Comparison of ENCODE assay signal across 2 cellular contexts in the genomic region with DNA sequence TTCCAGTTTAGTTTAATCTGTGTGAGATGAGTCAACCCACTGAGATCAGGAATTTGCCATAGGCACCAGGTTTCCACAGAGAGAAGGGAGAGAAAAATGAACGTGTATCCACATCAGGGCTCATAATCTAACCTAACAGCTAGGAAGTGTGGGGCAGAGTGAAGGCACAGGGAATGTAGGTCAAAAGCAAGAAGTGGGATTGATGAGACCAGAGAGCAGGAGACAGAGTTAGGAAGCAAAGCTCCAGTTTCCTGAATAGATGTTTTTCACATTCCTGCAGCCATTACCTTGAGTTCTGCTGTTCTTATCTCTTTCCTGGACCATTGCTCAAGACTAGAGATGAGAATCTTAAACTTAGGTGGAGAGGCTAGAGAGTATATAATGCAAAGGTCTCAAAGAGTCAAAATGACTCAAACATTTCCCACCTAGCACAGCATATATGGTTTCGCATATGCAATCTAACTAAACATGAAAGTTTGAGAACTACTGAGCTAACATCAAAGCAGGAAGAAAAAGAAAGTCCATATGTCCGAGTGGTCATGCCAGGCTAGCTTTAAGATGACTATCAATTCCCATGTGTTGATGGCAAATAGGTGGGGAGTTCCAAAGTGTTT.
TF ChIP-seq lines count a peak whose summit lies in the region.

No MANE protein-coding gene starts in this region.

TF ChIP-seq in HEK293, 187 proteins besides CTCF, POLR2A, EP300 and RAD21:
- TF ChIP-seq ZNF23 (tag by site-specific recombination; IDR thresholded peaks at IDR 0.05; ENCODE audit: borderline replicate concordance) (no peak), ZNF768 (tag by site-specific recombination; IDR thresholded peaks at IDR 0.05) (no peak), ZNF354C (tag by site-specific recombination; IDR thresholded peaks at IDR 0.05; ENCODE audit: borderline replicate concordance, low read depth) (no peak), ZNF677 (tag by site-specific recombination; IDR thresholded peaks at IDR 0.05) (0 out of 2 replicates have a peak, but pooled peaks have one; percentile 42), ZNF792 (tag by site-specific recombination; IDR thresholded peaks at IDR 0.05) (no peak), ZBTB17 (tag by site-specific recombination; IDR thresholded peaks at IDR 0.05) (no peak), ZNF664 (tag by site-specific recombination; IDR thresholded peaks at IDR 0.05) (no peak)

TF ChIP-seq in GM12878, 131 proteins besides CTCF, POLR2A, EP300 and RAD21:
- TF ChIP-seq BCL11A (IDR thresholded peaks at IDR 0.05; ENCODE audit: low read depth, low read length) (no peak), BACH1 (IDR thresholded peaks at IDR 0.05; ENCODE audit: borderline replicate concordance) (no peak), RFX5 (IDR thresholded peaks at IDR 0.05; ENCODE audit: low read depth, low read length) (no peak), ZSCAN29 (IDR thresholded peaks at IDR 0.05) (no peak), ATF7 (IDR thresholded peaks at IDR 0.05; ENCODE audit: low read depth) (no peak), FOS (IDR thresholded peaks at IDR 0.05; ENCODE audit: borderline replicate concordance, extremely low read depth, insufficient read length) (no peak), ZZZ3 (IDR thresholded peaks at IDR 0.05; ENCODE audit: control insufficient read depth, insufficient read length, low read depth) (no peak), HCFC1 (IDR thresholded peaks at IDR 0.05; ENCODE audit: low read length) (no peak)
